Comparison of ENCODE assay signal across 8 cellular contexts in genomic region chr13:36297600-36298338, GRCh38. TPM values are rescaled to one million over a fixed set of nuclear protein-coding genes. Genes with fewer than 3 reads are reported as not detected.
DNase-seq lines count a peak whose midpoint lies in the region; ATAC-seq, FAIRE-seq and TF ChIP-seq lines count a peak whose summit lies in the region.

TSS of gene CCDC169 (minus strand) at chr13:36297814. CDS start at chr13:36297719, 95 bp downstream.

- peaks cover 18% of the 10 kb centered on the region for H3K27me3 ChIP-seq in CD4-positive, CD25-positive, alpha-beta regulatory T cell (ENCODE audit: control insufficient read depth, insufficient read depth, low read length)

- intact Hi-C loops in activated CD4-positive, alpha-beta T cell treated with anti-CD3 and anti-CD28 coated beads for 36 hours (cut with DNase I, micrococcal nuclease) = loop anchor here (1.0 to 5.0 kb wide), 3 partner anchors 49 to 520 kb away; partner anchors contain the start of genes SPART (in 2 of the 2) and RFXAP (in 1 of the 2)
- intact Hi-C loops in kidney (cut with DNase I) = no loop called here

- peak; percentile 56 to 69 for ATAC-seq in CD4-positive, CD25-positive, alpha-beta regulatory T cell (ENCODE audit: low read depth in 2 of 2)
- ATAC-seq in GM21786 (IDR thresholded peaks at IDR 0.05; ENCODE audit: unreplicated experiment) (peak; percentile 39), HG02763 (IDR thresholded peaks at IDR 0.05; ENCODE audit: unreplicated experiment) (no peak)
- peak; percentile 87 for ATAC-seq in activated CD4-positive, alpha-beta T cell treated with anti-CD3 and anti-CD28 coated beads for 36 hours

- peaks cover under 1% of the 10 kb centered on the region for H3K36me3 Mint-ChIP-seq in CD4-positive, CD25-positive, alpha-beta regulatory T cell
- no peaks in the 10 kb centered on the region for H3K36me3 Mint-ChIP-seq in activated CD4-positive, alpha-beta T cell treated with anti-CD3 and anti-CD28 coated beads for 36 hours (ENCODE audit: low read depth)
- H3K36me3 Mint-ChIP-seq in chondrocyte (ENCODE audit: low read depth) = peaks cover 9% of the 10 kb centered on the region

- FAIRE-seq in kidney (lab: Jason Lieb, UNC) = no peak

- peak within 1 kb of the TSS in 1 of 3 donors; percentile 31 for H3K27ac Mint-ChIP-seq in CD4-positive, CD25-positive, alpha-beta regulatory T cell
- peak within 1 kb of the TSS; percentile 61 for H3K27ac Mint-ChIP-seq in activated CD4-positive, alpha-beta T cell treated with anti-CD3 and anti-CD28 coated beads for 36 hours
- peak within 1 kb of the TSS; percentile 84 for H3K27ac Mint-ChIP-seq in chondrocyte (ENCODE audit: unreplicated experiment)

- H3K4me3 ChIP-seq in CD4-positive, CD25-positive, alpha-beta regulatory T cell (ENCODE audit: low read depth, low read length) = peak within 1 kb of the TSS; percentile 64
- H3K4me3 ChIP-seq in kidney (ENCODE audit: low read length in 2 of 2) = peak within 1 kb of the TSS; percentile 72 to 85

- peaks cover 23% of the 10 kb centered on the region for H3K27me3 Mint-ChIP-seq in CD4-positive, CD25-positive, alpha-beta regulatory T cell
- peaks cover 33% of the 10 kb centered on the region for H3K27me3 Mint-ChIP-seq in activated CD4-positive, alpha-beta T cell treated with anti-CD3 and anti-CD28 coated beads for 36 hours
- no peaks in the 10 kb centered on the region for H3K27me3 Mint-ChIP-seq in chondrocyte (ENCODE audit: low read depth)

- H3K9me3 ChIP-seq in CD4-positive, CD25-positive, alpha-beta regulatory T cell (ENCODE audit: control insufficient read depth in 2 of 2, low read length in 2 of 2) = no peaks in the 10 kb centered on the region
- no peaks in the 10 kb centered on the region for H3K9me3 ChIP-seq in kidney (ENCODE audit: control insufficient read depth in 1 of 2, low read length in 2 of 2)

- TF ChIP-seq CTCF in chondrocyte (IDR thresholded peaks at IDR 0.05) = no peak
- TF ChIP-seq CTCF in kidney (IDR thresholded peaks at IDR 0.05; ENCODE audit: borderline replicate concordance, extremely low read depth, insufficient read depth) = no peak

- peak within 1 kb of the TSS; percentile 57 to 86 (median 84) for H3K4me3 Mint-ChIP-seq in CD4-positive, CD25-positive, alpha-beta regulatory T cell
- peak within 1 kb of the TSS; percentile 79 for H3K4me3 Mint-ChIP-seq in activated CD4-positive, alpha-beta T cell treated with anti-CD3 and anti-CD28 coated beads for 36 hours
- peak within 1 kb of the TSS; percentile 85 for H3K4me3 Mint-ChIP-seq in chondrocyte (ENCODE audit: unreplicated experiment)

- H3K9ac ChIP-seq in kidney (ENCODE audit: low read length in 2 of 2) = peak within 1 kb of the TSS; percentile 56 to 70

- peaks cover 0 to 1% (median 0%) of the 10 kb centered on the region in 7 donors for H3K9me3 Mint-ChIP-seq in CD4-positive, CD25-positive, alpha-beta regulatory T cell
- H3K9me3 Mint-ChIP-seq in activated CD4-positive, alpha-beta T cell treated with anti-CD3 and anti-CD28 coated beads for 36 hours (ENCODE audit: low read depth) = no peaks in the 10 kb centered on the region
- H3K9me3 Mint-ChIP-seq in chondrocyte (ENCODE audit: low read depth) = no peaks in the 10 kb centered on the region

- H3K4me1 ChIP-seq in CD4-positive, CD25-positive, alpha-beta regulatory T cell (ENCODE audit: control insufficient read depth, insufficient read depth, low read length, poor library complexity, severe bottlenecking) = peaks cover 3% of the 10 kb centered on the region
- H3K4me1 ChIP-seq in kidney (ENCODE audit: control insufficient read depth in 1 of 2, insufficient read depth in 1 of 2, low read depth in 1 of 2, low read length in 2 of 2) = peaks cover 7% of the 10 kb centered on the region in 2 donors

- no peak within 1 kb of the TSS for H3K27ac ChIP-seq in CD4-positive, CD25-positive, alpha-beta regulatory T cell (ENCODE audit: insufficient read depth, low read length, poor library complexity, severe bottlenecking)
- peak within 1 kb of the TSS; percentile 14 to 55 for H3K27ac ChIP-seq in kidney (ENCODE audit: low read depth in 2 of 2, low read length in 2 of 2)

- no peaks in the 10 kb centered on the region for H3K36me3 ChIP-seq in CD4-positive, CD25-positive, alpha-beta regulatory T cell (ENCODE audit: control insufficient read depth, insufficient read depth, low read length)
- H3K36me3 ChIP-seq in kidney (ENCODE audit: control insufficient read depth in 1 of 2, insufficient read depth in 2 of 2, low read length in 2 of 2) = no peaks in the 10 kb centered on the region

- CTCF ChIA-PET in activated CD4-positive, alpha-beta T cell treated with anti-CD3 and anti-CD28 coated beads for 36 hours (lab: Charles Lee) = interaction anchor here (3.8 kb wide), 1 partner anchor 15 kb away, joined by 15 read pairs; no protein-coding TSS in a partner anchor

- peaks cover 0 to 17% (median 6%) of the 10 kb centered on the region in 4 donors for H3K4me1 Mint-ChIP-seq in CD4-positive, CD25-positive, alpha-beta regulatory T cell
- peaks cover 15% of the 10 kb centered on the region for H3K4me1 Mint-ChIP-seq in activated CD4-positive, alpha-beta T cell treated with anti-CD3 and anti-CD28 coated beads for 36 hours
- peaks cover 23% of the 10 kb centered on the region for H3K4me1 Mint-ChIP-seq in chondrocyte (ENCODE audit: low read depth)

- POLR2A ChIA-PET in activated CD4-positive, alpha-beta T cell treated with anti-CD3 and anti-CD28 coated beads for 36 hours (lab: Charles Lee) = no interaction called here

- peak; percentile 47 to 67 (median 50) for DNase-seq in CD4-positive, CD25-positive, alpha-beta regulatory T cell
- DNase-seq in NCI-H1930 (lab: John Stamatoyannopoulos, UW) (peak; percentile 57 to 69), chondrocyte (ENCODE audit: low spot score) (peak; percentile 94), kidney (peak; percentile 87)
- peak; percentile 80 for DNase-seq in activated CD4-positive, alpha-beta T cell treated with anti-CD3 and anti-CD28 coated beads for 36 hours
- DNase-seq in stimulated activated CD4-positive, alpha-beta T cell treated with anti-CD3 and anti-CD28 coated beads, Interleukin-15, amount 100 ng/mL, for 1 hour (ENCODE audit: low read depth in 1 of 2, low spot score in 1 of 2) = peak; percentile 16 to 33

RNA-seq across cellular contexts. Expression of gene CCDC169, which starts in this region (rescaled TPM):
- total RNA-seq in CD4-positive, CD25-positive, alpha-beta regulatory T cell = not detected
- not detected for polyA plus RNA-seq in CD4-positive, CD25-positive, alpha-beta regulatory T cell
- under 1 TPM; 0.30 TPM for total RNA-seq in activated CD4-positive, alpha-beta T cell treated with anti-CD3 and anti-CD28 coated beads for 36 hours
- 1.8 to 2.3 TPM (median 2.2 TPM) in 3 replicates for total RNA-seq in chondrocyte
- 1.5 TPM for total RNA-seq in kidney
- polyA plus RNA-seq in kidney (ENCODE audit: insufficient read depth, low read depth, low replicate concordance) = 2.5 TPM

Comparison
In these comparisons a context has a peak if more than half of its experiments do, and no peak if none do; other contexts are left out.
1. Peak in DNase-seq, ATAC-seq and H3K4me3 ChIP-seq in CD4-positive, CD25-positive, alpha-beta regulatory T cell; RNA of the gene not detected or under 1 TPM.
2. Peak in DNase-seq and ATAC-seq in activated CD4-positive, alpha-beta T cell treated with anti-CD3 and anti-CD28 coated beads for 36 hours; RNA of the gene not detected or under 1 TPM.
3. DNase-seq: peak in every context shown above with its lines; median percentile 94 in chondrocyte; 87 in kidney; 80 in activated CD4-positive, alpha-beta T cell treated with anti-CD3 and anti-CD28 coated beads for 36 hours; 63 in NCI-H1930; 50 in CD4-positive, CD25-positive, alpha-beta regulatory T cell; 24 in stimulated activated CD4-positive, alpha-beta T cell treated with anti-CD3 and anti-CD28 coated beads, Interleukin-15, amount 100 ng/mL, for 1 hour.